20 cellular contexts compared by ENCODE assay signal in genomic region chr4:24368801-24369200, GRCh38.
"Had no signal": no experiment of that assay in that cellular context is flagged by ENCODE, and none has a peak within 500 bp of the region (broad histone marks: within the 10 kb centered on the region; RNA-seq: fewer than 3 reads in every experiment).

No MANE protein-coding gene starts in this region.

- DNase-seq: colonic mucosa; cortex of kidney; dermis blood vessel endothelial cell; effector CD4-positive, alpha-beta T cell; effector CD8-positive, alpha-beta T cell; effector memory CD4-positive, alpha-beta T cell; effector memory CD8-positive, alpha-beta T cell; endodermal cell; erythroblast; esophagus squamous epithelium; foreskin fibroblast; foreskin keratinocyte; foreskin melanocyte; gastrocnemius medialis; glutamatergic neuron; head of caudate nucleus; heart left ventricle; heart right ventricle had no signal

- ATAC-seq: effector memory CD8-positive, alpha-beta T cell; esophagus mucosa; foreskin keratinocyte; gastrocnemius medialis; gastroesophageal sphincter; heart left ventricle; heart right ventricle had no signal
